In genomic region chr9:3525836-3526165, GRCh38 we compare ENCODE assay signal across 8 cellular contexts. TPM values are rescaled to one million over a fixed set of nuclear protein-coding genes. Genes with fewer than 3 reads are reported as not detected.
A peak's percentile ranks its signal among the peaks of the same experiment; 100 is the strongest.
DNase-seq lines count a peak whose midpoint lies in the region; ATAC-seq, FAIRE-seq and TF ChIP-seq lines count a peak whose summit lies in the region.

Gene RFX3 (minus strand): TSS chr9:3526001. CDS start chr9:3395588, 130,413 bp downstream.

- peak within 1 kb of the TSS; percentile 100 for H3K27ac Mint-ChIP-seq in progenitor cell of endocrine pancreas

- H3K4me1 Mint-ChIP-seq in progenitor cell of endocrine pancreas (ENCODE audit: low read depth) = peaks cover 34% of the 10 kb centered on the region

- peaks cover 3% of the 10 kb centered on the region for H3K4me1 ChIP-seq in urinary bladder (ENCODE audit: insufficient read depth)

- H3K27me3 Mint-ChIP-seq in progenitor cell of endocrine pancreas = no peaks in the 10 kb centered on the region

- under 1% methylated on average over 24 of the region's 24 CpGs for WGBS in urinary bladder

- H3K36me3 Mint-ChIP-seq in progenitor cell of endocrine pancreas (ENCODE audit: insufficient read depth) = peaks cover 4% of the 10 kb centered on the region

- DNase-seq in GM12892 (ENCODE audit: insufficient read length) (peak; percentile 50), NCI-H146 treated with DMSO at 0.1 percent for 48 hours (lab: John Stamatoyannopoulos, UW; ENCODE audit: unreplicated experiment) (peak; percentile 90), T-helper 1 cell (peak; percentile 89 to 96 (median 90)), amniotic stem cell (lab: John Stamatoyannopoulos, UW) (peak; percentile 91), left ventricle myocardium superior (peak; percentile 94), progenitor cell of endocrine pancreas (ENCODE audit: low spot score, unreplicated experiment) (peak; percentile 76)

- FAIRE-seq in GM12892 (lab: Jason Lieb, UNC) = peak; percentile 93

- peak within 1 kb of the TSS; percentile 80 for H3K4me3 ChIP-seq in urinary bladder (ENCODE audit: low read depth, low read length)

- peak; percentile 61 for ATAC-seq in HG02885 (IDR thresholded peaks at IDR 0.05; ENCODE audit: poor library complexity, unreplicated experiment)
- ATAC-seq in left ventricle myocardium superior = peak; percentile 96

- no peaks in the 10 kb centered on the region for H3K9me3 Mint-ChIP-seq in progenitor cell of endocrine pancreas (ENCODE audit: low read depth)

- H3K27ac ChIP-seq in urinary bladder (ENCODE audit: low read depth) = peak within 1 kb of the TSS; percentile 100

- no peak for TF ChIP-seq CTCF in progenitor cell of endocrine pancreas (IDR thresholded peaks at IDR 0.05; ENCODE audit: unreplicated experiment)

- no peak for TF ChIP-seq POLR2A in GM12892 (IDR thresholded peaks at IDR 0.05; ENCODE audit: low read depth, low read length)

- intact Hi-C loops in left ventricle myocardium superior (cut with micrococcal nuclease) = no loop called here

- H3K4me3 Mint-ChIP-seq in progenitor cell of endocrine pancreas (ENCODE audit: low read depth) = peak within 1 kb of the TSS; percentile 97

- H3K36me3 ChIP-seq in urinary bladder (ENCODE audit: insufficient read depth) = no peaks in the 10 kb centered on the region

RNA-seq across cellular contexts. Expression of gene RFX3, which starts in this region (rescaled TPM):
- polyA plus RNA-seq in GM12892 (2012; ENCODE audit: missing spikeins) = 7.2 TPM
- total RNA-seq in left ventricle myocardium superior = 3.0 TPM
- total RNA-seq in progenitor cell of endocrine pancreas = 53.9 and 57.2 TPM in 2 replicates
- total RNA-seq in urinary bladder = 24.7 TPM
- 1.6 TPM for polyA plus RNA-seq in urinary bladder

Comparison
In these comparisons a context has a peak if more than half of its experiments do, and no peak if none do; other contexts are left out.
1. Peak in every context shown above with its lines: DNase-seq, ATAC-seq, H3K4me3 ChIP-seq and H3K27ac ChIP-seq.